In genomic region chr9:6144947-6145346, GRCh38 we compare ENCODE assay signal across 8 cellular contexts.
"Had no signal": no experiment of that assay in that cellular context is flagged by ENCODE, and none has a peak within 500 bp of the region (broad histone marks: within the 10 kb centered on the region; RNA-seq: fewer than 3 reads in every experiment).

No MANE protein-coding gene starts in this region.

- H3K36me3 ChIP-seq: HAP-1 had no signal

- H3K9me3 ChIP-seq: HAP-1 had no signal

- H3K27ac Mint-ChIP-seq: HFFc6 had no signal

- H3K4me1 ChIP-seq: HAP-1 had no signal

- H3K9me3 Mint-ChIP-seq: HFFc6 had no signal

- H3K4me3 Mint-ChIP-seq: HFFc6 had no signal

- DNase-seq: GOT3, H7, HFFc6, IMR-90, KG1 had no signal

- H3K4me3 ChIP-seq: HAP-1, K562 had no signal

- ATAC-seq: HCT116, K562 had no signal
